In the genomic region with DNA sequence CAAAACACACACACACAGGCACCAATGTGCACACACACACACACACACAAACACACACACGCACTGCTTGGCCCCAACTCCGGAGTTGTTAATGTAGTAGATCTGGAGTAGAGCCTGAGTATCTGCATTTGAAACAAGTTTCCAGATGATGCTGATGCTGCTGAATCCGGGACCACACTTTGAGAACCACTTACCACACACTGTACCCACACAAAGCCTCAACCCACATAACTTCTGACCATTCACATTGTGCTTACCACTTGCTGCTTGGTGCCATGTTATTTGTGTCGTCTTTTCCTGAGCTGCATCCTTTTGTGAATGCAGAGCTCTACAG, we compare ENCODE assay signal across 15 cellular contexts. TPM values are rescaled to one million over a fixed set of nuclear protein-coding genes. Genes with fewer than 3 reads are reported as not detected.
DNase-seq lines count a peak whose midpoint lies in the region; ATAC-seq and TF ChIP-seq lines count a peak whose summit lies in the region.
"Had no signal": no experiment of that assay in that cellular context is flagged by ENCODE, and none has a peak within 500 bp of the region (broad histone marks: within the 10 kb centered on the region; RNA-seq: fewer than 3 reads in every experiment).

No MANE protein-coding gene starts in this region.

- peak overlapping the region; percentile 84 for H3K27ac ChIP-seq in cingulate gyrus (ENCODE audit: low read depth, low read length)
- H3K27ac ChIP-seq in upper lobe of right lung = peak overlapping the region; percentile 20
- H3K27ac ChIP-seq: 22Rv1, C4-2B had no signal

- intact Hi-C loops in upper lobe of right lung (cut with DNase I) (no loop called here), left colon (cut with DNase I, micrococcal nuclease) (no loop called here)

- H3K36me3 ChIP-seq in upper lobe of right lung = no peaks in the 10 kb centered on the region

- no peaks in the 10 kb centered on the region for H3K9me3 ChIP-seq in upper lobe of right lung
- H3K9me3 ChIP-seq: Caco-2 had no signal

- H3K4me3 Mint-ChIP-seq in T-helper 1 cell treated with Interleukin-12 subunit alpha and Interleukin-12 subunit beta and Interleukin-4 antibody, amounts not matched to agents 30 μg/mL and 1 μg/mL, for 36 hours = no peak overlapping the region
- no peak overlapping the region for H3K4me3 Mint-ChIP-seq in neural crest cell

- no peak for DNase-seq in T-helper 1 cell
- DNase-seq in neural crest cell (ENCODE audit: low read depth, low spot score) = no peak
- DNase-seq in upper lobe of right lung = no peak
- DNase-seq in cerebellar cortex (ENCODE audit: low spot score) = no peak
- DNase-seq in left colon = no peak
- DNase-seq: Caco-2, NCI-H1436, NCI-H2029 treated with DMSO at 0.1 percent for 48 hours, NCI-H510A treated with DMSO at 0.1 percent for 48 hours, SIG-M5 had no signal

- no peak overlapping the region for H3K4me3 ChIP-seq in upper lobe of right lung

- H3K36me3 Mint-ChIP-seq in T-helper 1 cell treated with Interleukin-12 subunit alpha and Interleukin-12 subunit beta and Interleukin-4 antibody, amounts not matched to agents 30 μg/mL and 1 μg/mL, for 36 hours (ENCODE audit: low read depth) = peaks cover 5% of the 10 kb centered on the region
- H3K36me3 Mint-ChIP-seq in neural crest cell (ENCODE audit: low read depth) = peaks cover 11% of the 10 kb centered on the region

- TF ChIP-seq CTCF in neural crest cell (conservative IDR thresholded peaks at IDR 0.05) (no peak), upper lobe of right lung (IDR thresholded peaks at IDR 0.05) (no peak)

- H3K4me1 Mint-ChIP-seq in T-helper 1 cell treated with Interleukin-12 subunit alpha and Interleukin-12 subunit beta and Interleukin-4 antibody, amounts not matched to agents 30 μg/mL and 1 μg/mL, for 36 hours (ENCODE audit: low read depth) = peaks cover 8% of the 10 kb centered on the region
- peaks cover 13% of the 10 kb centered on the region for H3K4me1 Mint-ChIP-seq in neural crest cell

- H3K27me3 ChIP-seq in upper lobe of right lung = no peaks in the 10 kb centered on the region

- H3K27ac Mint-ChIP-seq in T-helper 1 cell treated with Interleukin-12 subunit alpha and Interleukin-12 subunit beta and Interleukin-4 antibody, amounts not matched to agents 30 μg/mL and 1 μg/mL, for 36 hours = peak overlapping the region; percentile 49
- peak overlapping the region; percentile 36 for H3K27ac Mint-ChIP-seq in neural crest cell (ENCODE audit: unreplicated experiment)

- peaks cover 13% of the 10 kb centered on the region for H3K27me3 Mint-ChIP-seq in T-helper 1 cell treated with Interleukin-12 subunit alpha and Interleukin-12 subunit beta and Interleukin-4 antibody, amounts not matched to agents 30 μg/mL and 1 μg/mL, for 36 hours (ENCODE audit: low read depth)
- no peaks in the 10 kb centered on the region for H3K27me3 Mint-ChIP-seq in neural crest cell (ENCODE audit: low read depth)

- ATAC-seq in upper lobe of right lung (no peak), GM18868 (IDR thresholded peaks at IDR 0.05; ENCODE audit: unreplicated experiment) (no peak), left colon (no peak)

- H3K4me1 ChIP-seq in upper lobe of right lung = peaks cover 10% of the 10 kb centered on the region
- H3K4me1 ChIP-seq: Caco-2 had no signal

- H3K9me3 Mint-ChIP-seq in T-helper 1 cell treated with Interleukin-12 subunit alpha and Interleukin-12 subunit beta and Interleukin-4 antibody, amounts not matched to agents 30 μg/mL and 1 μg/mL, for 36 hours = no peaks in the 10 kb centered on the region
- peaks cover 2% of the 10 kb centered on the region for H3K9me3 Mint-ChIP-seq in neural crest cell

RNA-seq across cellular contexts. Expression of a gene that starts 36.9 kb away (rescaled TPM):
- total RNA-seq in neural crest cell = 39.4 and 41.9 TPM in 2 replicates
- total RNA-seq in upper lobe of right lung = 16.6 TPM
- 1 to 10 TPM; 8.1 to 8.8 TPM for total RNA-seq in left colon
